In the genomic region with DNA sequence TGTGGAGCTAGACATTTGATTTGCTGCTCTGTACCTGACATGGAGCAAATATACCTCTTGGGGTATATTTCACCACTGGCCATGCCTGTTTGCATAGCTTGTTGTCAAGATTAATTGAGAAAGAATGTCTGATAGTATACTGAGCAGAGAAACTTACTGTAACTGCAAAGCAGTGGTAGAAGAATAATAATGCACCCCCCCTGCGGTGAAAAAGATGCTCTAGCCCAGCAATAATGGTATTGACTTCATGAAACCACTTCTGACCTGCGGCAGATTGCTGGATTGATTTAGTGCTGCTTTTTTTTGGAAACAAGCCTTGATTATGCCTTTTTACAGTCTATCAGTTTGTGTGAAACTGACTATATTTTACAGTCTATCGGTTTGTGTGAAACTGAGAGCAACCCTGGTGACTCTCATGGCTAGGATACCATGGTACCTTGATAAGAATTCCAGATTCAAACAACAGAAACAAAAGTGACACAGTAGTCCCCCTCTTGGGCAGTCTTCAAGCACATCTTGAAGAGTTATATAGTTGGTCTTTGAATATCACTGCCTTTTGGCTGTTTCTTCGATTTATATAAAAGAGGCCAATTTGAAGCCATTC, we compare ENCODE assay signal across 20 cellular contexts.
DNase-seq lines count a peak whose midpoint lies in the region; ATAC-seq, FAIRE-seq and TF ChIP-seq lines count a peak whose summit lies in the region.
"Had no signal": no experiment of that assay in that cellular context is flagged by ENCODE, and none has a peak within 500 bp of the region (broad histone marks: within the 10 kb centered on the region; RNA-seq: fewer than 3 reads in every experiment).

No MANE protein-coding gene starts in this region.

- peak; percentile 38 for FAIRE-seq in GM12892 (lab: Jason Lieb, UNC)
- FAIRE-seq: A549 had no signal

- H3K27ac ChIP-seq in cingulate gyrus (ENCODE audit: low read depth, low read length): peak overlapping the region; percentile 61
- H3K27ac ChIP-seq in subcutaneous abdominal adipose tissue (ENCODE audit: low read depth, low read length): peak overlapping the region; percentile 3
- H3K27ac ChIP-seq: GM23248 had no signal

- no peaks in the 10 kb centered on the region for H3K36me3 ChIP-seq in subcutaneous abdominal adipose tissue (ENCODE audit: control insufficient read depth in 5 of 5, insufficient read depth in 5 of 5, low read length in 5 of 5)
- H3K36me3 ChIP-seq: BE2C, HAP-1 had no signal

- no peaks in the 10 kb centered on the region for H3K27me3 ChIP-seq in subcutaneous abdominal adipose tissue (ENCODE audit: control insufficient read depth in 5 of 5, insufficient read depth in 4 of 5, low read length in 5 of 5)
- H3K27me3 ChIP-seq: BE2C had no signal

- no peaks in the 10 kb centered on the region for H3K4me1 Mint-ChIP-seq in stimulated activated naive CD8-positive, alpha-beta T cell treated with anti-CD3 and anti-CD28 coated beads, Interleukin-15, amount 100 ng/mL, for 72 hours
- H3K4me1 Mint-ChIP-seq: CD4-positive, CD25-positive, alpha-beta regulatory T cell had no signal

- no peak overlapping the region for H3K4me3 Mint-ChIP-seq in stimulated activated naive CD8-positive, alpha-beta T cell treated with anti-CD3 and anti-CD28 coated beads, Interleukin-15, amount 100 ng/mL, for 72 hours
- H3K4me3 Mint-ChIP-seq: CD4-positive, CD25-positive, alpha-beta regulatory T cell; IgD-negative memory B cell had no signal

- no peak for ATAC-seq in stimulated activated naive CD8-positive, alpha-beta T cell treated with anti-CD3 and anti-CD28 coated beads, Interleukin-15, amount 100 ng/mL, for 72 hours
- ATAC-seq in HG03571 (IDR thresholded peaks at IDR 0.05; ENCODE audit: unreplicated experiment): no peak
- ATAC-seq: A549, Panc1 had no signal

- peaks cover 20% of the 10 kb centered on the region for H3K27me3 Mint-ChIP-seq in stimulated activated naive CD8-positive, alpha-beta T cell treated with anti-CD3 and anti-CD28 coated beads, Interleukin-15, amount 100 ng/mL, for 72 hours
- H3K27me3 Mint-ChIP-seq: IgD-negative memory B cell had no signal

- TF ChIP-seq POLR2A in GM12892 (IDR thresholded peaks at IDR 0.05; ENCODE audit: low read depth, low read length): no peak

- H3K27ac Mint-ChIP-seq in stimulated activated naive CD8-positive, alpha-beta T cell treated with anti-CD3 and anti-CD28 coated beads, Interleukin-15, amount 100 ng/mL, for 72 hours: no peak overlapping the region
- H3K27ac Mint-ChIP-seq: CD4-positive, CD25-positive, alpha-beta regulatory T cell; IgD-negative memory B cell had no signal

- H3K4me1 ChIP-seq in subcutaneous abdominal adipose tissue (ENCODE audit: control insufficient read depth in 5 of 5, insufficient read depth in 5 of 5, low read length in 5 of 5): peaks cover 0 to 43% (median 22%) of the 10 kb centered on the region in 5 donors
- H3K4me1 ChIP-seq: BE2C had no signal

- DNase-seq in GM12892 (ENCODE audit: insufficient read length) (no peak), NCI-H446 treated with DMSO at 0.1 percent for 48 hours (lab: John Stamatoyannopoulos, UW) (peak; percentile 22), NCI-H510A (lab: John Stamatoyannopoulos, UW) (no peak), NK-92 (lab: John Stamatoyannopoulos, UW; ENCODE audit: unreplicated experiment) (no peak)
- no peak for DNase-seq in stimulated activated naive CD8-positive, alpha-beta T cell treated with anti-CD3 and anti-CD28 coated beads, Interleukin-15, amount 100 ng/mL, for 72 hours
- DNase-seq: BE2C; CD4-positive, CD25-positive, alpha-beta regulatory T cell; EL; GM23248; NCI-H1694; NCI-H510A treated with DMSO at 0.1 percent for 48 hours; NCI-H748 treated with DMSO at 0.1 percent for 48 hours; SIG-M5 had no signal

- H3K9me3 Mint-ChIP-seq in stimulated activated naive CD8-positive, alpha-beta T cell treated with anti-CD3 and anti-CD28 coated beads, Interleukin-15, amount 100 ng/mL, for 72 hours: no peaks in the 10 kb centered on the region
- H3K9me3 Mint-ChIP-seq: IgD-negative memory B cell had no signal

- H3K9ac ChIP-seq in subcutaneous abdominal adipose tissue (ENCODE audit: low read length in 5 of 5): no peak overlapping the region
- H3K9ac ChIP-seq: GM23248 had no signal

- no peak overlapping the region for H3K4me3 ChIP-seq in subcutaneous abdominal adipose tissue (ENCODE audit: low read depth in 1 of 5, low read length in 5 of 5)
- H3K4me3 ChIP-seq: A549, GM23248, HAP-1 had no signal

- no peaks in the 10 kb centered on the region for H3K9me3 ChIP-seq in subcutaneous abdominal adipose tissue (ENCODE audit: control insufficient read depth in 5 of 5, low read length in 5 of 5)
- H3K9me3 ChIP-seq: A549, BE2C, HAP-1 had no signal
